ENCODE assay signal across 3 cellular contexts in genomic region chr2:67180841-67181240, GRCh38.
"Had no signal": no experiment of that assay in that cellular context is flagged by ENCODE, and none has a peak within 500 bp of the region (broad histone marks: within the 10 kb centered on the region; RNA-seq: fewer than 3 reads in every experiment).

No MANE protein-coding gene starts in this region.

- DNase-seq: GDM1, GF-D8 had no signal

- ATAC-seq: GM12878 had no signal
